Comparison of ENCODE assay signal across 3 cellular contexts in the genomic region with DNA sequence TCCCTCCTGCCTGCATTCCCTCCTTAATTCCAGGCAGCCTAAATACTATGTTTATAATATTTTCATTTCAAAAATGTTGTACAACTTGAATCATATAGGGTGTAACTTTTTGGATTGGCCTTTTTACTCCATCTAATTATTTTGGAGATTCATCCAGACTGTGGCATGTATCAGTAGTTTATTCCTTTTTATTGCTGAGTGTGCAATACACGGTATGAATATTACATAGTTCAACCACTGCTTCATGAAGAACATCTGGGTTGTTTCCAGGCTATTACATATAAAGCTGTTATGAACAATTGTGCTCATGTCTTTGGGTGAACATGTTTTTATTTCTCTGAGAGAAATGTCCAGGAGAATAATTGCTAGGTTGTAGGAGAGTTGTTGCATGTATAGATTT.
TF ChIP-seq lines count a peak whose summit lies in the region.

No MANE protein-coding gene starts in this region.

TF ChIP-seq in A549, 52 proteins besides CTCF, POLR2A, EP300 and RAD21:
- no peak for TF ChIP-seq RARB (CRISPR knock-in tag; IDR thresholded peaks at IDR 0.05)
- no peak for TF ChIP-seq ZSCAN20 (CRISPR knock-in tag; IDR thresholded peaks at IDR 0.05)
- TF ChIP-seq MAFK (IDR thresholded peaks at IDR 0.05; ENCODE audit: partially characterized antibody): peak; percentile 86
- TF ChIP-seq CHD2 (IDR thresholded peaks at IDR 0.05; ENCODE audit: low read length, partially characterized antibody): no peak
- no peak for TF ChIP-seq EHF (CRISPR knock-in tag; IDR thresholded peaks at IDR 0.05)

TF ChIP-seq in IMR-90, 13 proteins besides CTCF, POLR2A, EP300 and RAD21:
- TF ChIP-seq MAFK (IDR thresholded peaks at IDR 0.05; ENCODE audit: low read depth, low read length) (peak; percentile 87), MXI1 (IDR thresholded peaks at IDR 0.05; ENCODE audit: borderline replicate concordance, low read depth, low read length) (no peak)
TF ChIP-seq in IMR-90: peak in this region for 1.

TF ChIP-seq in H1, 55 proteins besides CTCF, POLR2A, EP300 and RAD21:
- TF ChIP-seq POLR2AphosphoS5 (IDR thresholded peaks at IDR 0.05; ENCODE audit: low read depth, low read length) (no peak), MAFK (IDR thresholded peaks at IDR 0.05; ENCODE audit: low read depth, low read length) (peak; percentile 50; the same call in 1 of the 2 replicates)
